ENCODE assay signal across 8 cellular contexts in genomic region chr19:13978306-13978705, GRCh38. TPM values are rescaled to one million over a fixed set of nuclear protein-coding genes. Genes with fewer than 3 reads are reported as not detected.
DNase-seq lines count a peak whose midpoint lies in the region; ATAC-seq and TF ChIP-seq lines count a peak whose summit lies in the region.

No MANE protein-coding gene starts in this region.

- H3K4me3 Mint-ChIP-seq in nephron = peak overlapping the region; percentile 66 to 73 (median 68)

- intact Hi-C loops in esophagus squamous epithelium (cut with DNase I) = no loop called here

- H3K27ac ChIP-seq in Peyer's patch = peak overlapping the region; percentile 60 to 74 (median 70)
- H3K27ac ChIP-seq in esophagus squamous epithelium = peak overlapping the region; percentile 61 to 84 (median 78)

- DNase-seq in ELF-1 (ENCODE audit: low read depth, low spot score) = peak; percentile 95
- DNase-seq in Peyer's patch = peak; percentile 66 to 86 (median 76)
- DNase-seq in esophagus squamous epithelium (lab: John Stamatoyannopoulos, UW) = no peak
- no peak for DNase-seq in activated effector memory CD4-positive, alpha-beta T cell treated with anti-CD3 and anti-CD28 coated beads, Interleukin-2, amount 50 U/mL, for 16 hours
- DNase-seq in NCI-H2196 (lab: John Stamatoyannopoulos, UW; ENCODE audit: unreplicated experiment) = no peak

- H3K9me3 ChIP-seq in Peyer's patch (no peaks in the 10 kb centered on the region), esophagus squamous epithelium (no peaks in the 10 kb centered on the region)

- TF ChIP-seq POLR2A in Peyer's patch (IDR thresholded peaks at IDR 0.05) = no peak
- TF ChIP-seq POLR2A in esophagus squamous epithelium (IDR thresholded peaks at IDR 0.05) = no peak

- peak overlapping the region; percentile 40 to 57 (median 50) for H3K4me3 ChIP-seq in Peyer's patch
- H3K4me3 ChIP-seq in esophagus squamous epithelium = peak overlapping the region; percentile 36 to 74 (median 54)

- 88% methylated on average over 1 of the region's 19 CpGs; no CpG with 5 or more reads in 1 of the 2 donors for WGBS in esophagus squamous epithelium, 2 donors

- H3K27me3 ChIP-seq in Peyer's patch (no peaks in the 10 kb centered on the region), esophagus squamous epithelium (no peaks in the 10 kb centered on the region)

- ATAC-seq in HG02763 (IDR thresholded peaks at IDR 0.05; ENCODE audit: unreplicated experiment) (no peak), HG02981 (IDR thresholded peaks at IDR 0.05; ENCODE audit: unreplicated experiment) (no peak)

- no peaks in the 10 kb centered on the region for H3K9me3 Mint-ChIP-seq in nephron

- TF ChIP-seq CTCF in Peyer's patch (IDR thresholded peaks at IDR 0.05) (no peak), esophagus squamous epithelium (IDR thresholded peaks at IDR 0.05) (no peak), nephron (IDR thresholded peaks at IDR 0.05; ENCODE audit: unreplicated experiment in 3 of 3) (no peak)

- H3K4me1 ChIP-seq in Peyer's patch (peaks cover 0 to 22% (median 12%) of the 10 kb centered on the region in 4 donors), esophagus squamous epithelium (peaks cover 11 to 26% (median 21%) of the 10 kb centered on the region in 3 donors)

- peaks cover 3% of the 10 kb centered on the region for H3K27me3 Mint-ChIP-seq in nephron (ENCODE audit: low read depth)

- H3K36me3 Mint-ChIP-seq in nephron (ENCODE audit: low read depth) = peaks cover 30% of the 10 kb centered on the region

- peak overlapping the region; percentile 63 to 93 (median 75) for H3K27ac Mint-ChIP-seq in nephron

- H3K36me3 ChIP-seq in Peyer's patch (peaks cover 0 to 31% (median 0%) of the 10 kb centered on the region in 3 donors), esophagus squamous epithelium (peaks cover 0 to 65% (median 1%) of the 10 kb centered on the region in 3 donors)

- no peaks in the 10 kb centered on the region for H3K4me1 Mint-ChIP-seq in nephron

RNA-seq across cellular contexts. Expression of gene DCAF15, which starts 26.0 kb away (rescaled TPM):
- total RNA-seq in Peyer's patch (10 to 100 TPM; 15.8 to 64.4 (median 31.4) TPM), esophagus squamous epithelium (10 to 100 TPM; 14.7 to 23.1 (median 19.5) TPM)

RNA-seq across cellular contexts. Expression of gene RFX1, which starts 27.8 kb away (rescaled TPM):
- 10 to 100 TPM in 2 of 4 donors, 1 to 10 TPM in 2; 5.8 to 19.0 (median 9.6) TPM for total RNA-seq in Peyer's patch
- total RNA-seq in esophagus squamous epithelium = 1 to 10 TPM; 1.8 to 7.5 (median 3.9) TPM

RNA-seq across cellular contexts. Expression of gene PODNL1, which starts 40.1 kb away (rescaled TPM):
- under 1 TPM in 1 of 4 donors, not detected in 3; 0.35 TPM for total RNA-seq in Peyer's patch
- total RNA-seq in esophagus squamous epithelium = 1 to 10 TPM; 2.3 to 8.0 (median 3.3) TPM

RNA-seq across cellular contexts. Expression of gene RLN3, which starts 49.6 kb away (rescaled TPM):
- total RNA-seq in Peyer's patch (not detected), esophagus squamous epithelium (not detected)

RNA-seq across cellular contexts. Expression of gene IL27RA, which starts 53.3 kb away (rescaled TPM):
- total RNA-seq in Peyer's patch (1 to 10 TPM in 3 of 4 donors, under 1 TPM in 1; 0.85 to 7.4 (median 2.0) TPM), esophagus squamous epithelium (1 to 10 TPM in 3 of 4 donors, under 1 TPM in 1; 0.83 to 4.9 (median 2.1) TPM)

Comparison
In these comparisons a context has a peak if more than half of its experiments do, and no peak if none do; other contexts are left out.
1. DNase-seq: peak in ELF-1 (single experiment) and Peyer's patch (3 of 3); none in esophagus squamous epithelium (single experiment), activated effector memory CD4-positive, alpha-beta T cell treated with anti-CD3 and anti-CD28 coated beads, Interleukin-2, amount 50 U/mL, for 16 hours (single experiment) and NCI-H2196 (single experiment).